ENCODE assay signal across 25 cellular contexts in genomic region chr21:44996501-44996921, GRCh38.
"Had no signal": no experiment of that assay in that cellular context is flagged by ENCODE, and none has a peak within 500 bp of the region (broad histone marks: within the 10 kb centered on the region; RNA-seq: fewer than 3 reads in every experiment).

No MANE protein-coding gene starts in this region.

- ATAC-seq: activated CD4-positive, CD25-positive, alpha-beta regulatory T cell treated with anti-CD3 and anti-CD28 coated beads, Interleukin-2, amount 50 U/mL, for 24 hours; activated T-cell treated with anti-CD3 and anti-CD28 coated beads, Interleukin-2, amount 50 U/mL, for 4 hours; activated T-helper 17 cell treated with anti-CD3 and anti-CD28 coated beads, Interleukin-2, amount 50 U/mL, for 72 hours; effector memory CD8-positive, alpha-beta T cell; left colon; pancreas; psoas muscle; stimulated activated naive CD8-positive, alpha-beta T cell treated with anti-CD3 and anti-CD28 coated beads, Interleukin-15, Interleukin-2, amounts not matched to agents 100 U/mL and 50 U/mL, for 24 hours; T-helper 17 cell had no signal

- DNase-seq: activated CD4-positive, alpha-beta T cell treated with anti-CD3 and anti-CD28 coated beads for 48 hours; activated CD4-positive, alpha-beta T cell treated with anti-CD3 and anti-CD28 coated beads, Interleukin-2, amount 50 U/mL, for 48 hours; activated CD8-positive, alpha-beta memory T cell treated with anti-CD3 and anti-CD28 coated beads, Interleukin-2, amount 50 U/mL, for 48 hours; activated gamma-delta T cell treated with Interleukin-2 at 50 U/mL for 16 hours; activated naive CD4-positive, alpha-beta T cell treated with anti-CD3 and anti-CD28 coated beads, Interleukin-2, amount 50 U/mL, for 16 hours; activated T-cell treated with anti-CD3 and anti-CD28 coated beads, Interleukin-2, amount 50 U/mL, for 4 hours; amniotic stem cell; dorsolateral prefrontal cortex; effector memory CD8-positive, alpha-beta T cell; erythroblast; foreskin fibroblast; left colon; naive B cell; nucleus accumbens; stimulated activated CD4-positive, alpha-beta T cell treated with anti-CD3 and anti-CD28 coated beads, Interleukin-2, amount 100 ng/mL, for 48 hours; stimulated activated naive CD8-positive, alpha-beta T cell treated with anti-CD3 and anti-CD28 coated beads, Interleukin-15, Interleukin-2, amounts not matched to agents 100 U/mL and 50 U/mL, for 24 hours; T-helper 17 cell; T1000; testis; trophoblast cell; WERI-Rb-1 had no signal

- H3K4me1 ChIP-seq: pancreas, testis had no signal

- H3K4me3 ChIP-seq: dorsolateral prefrontal cortex, pancreas, psoas muscle, testis had no signal

- H3K9me3 ChIP-seq: pancreas, psoas muscle, testis had no signal

- H3K27ac ChIP-seq: dorsolateral prefrontal cortex, pancreas, psoas muscle, testis, WERI-Rb-1 had no signal

- H3K36me3 ChIP-seq: pancreas, WERI-Rb-1 had no signal

- H3K27me3 ChIP-seq: pancreas, testis had no signal
